In genomic region chr12:8231666-8232608, GRCh38 we compare ENCODE assay signal across 9 cellular contexts. TPM values are rescaled to one million over a fixed set of nuclear protein-coding genes. Genes with fewer than 3 reads are reported as not detected.
A peak's percentile ranks its signal among the peaks of the same experiment; 100 is the strongest.
DNase-seq lines count a peak whose midpoint lies in the region; ATAC-seq and TF ChIP-seq lines count a peak whose summit lies in the region.
"Not testable (repeated sequence)": the region's sequence is repeated elsewhere in the genome, so short reads cannot be mapped to it uniquely, and the experiment has no call there.
"Had no signal": no experiment of that assay in that cellular context is flagged by ENCODE, and none has a peak within 500 bp of the region (broad histone marks: within the 10 kb centered on the region; RNA-seq: fewer than 3 reads in every experiment).

No MANE protein-coding gene starts in this region.

- not testable (repeated sequence) for H3K27me3 Mint-ChIP-seq in WTC11 (ENCODE audit: low read depth)

- POLR2A ChIA-PET in WTC11 (lab: Charles Lee) = interaction anchor here (0.7 kb wide), 1 partner anchor 183 kb away, joined by 3 read pairs; no protein-coding TSS in a partner anchor

- TF ChIP-seq POLR2A in erythroblast (IDR thresholded peaks at IDR 0.05; ENCODE audit: low read length) = not testable (repeated sequence)

- CTCF ChIA-PET in WTC11 (lab: Charles Lee) = interaction anchor here (0.6 to 1.5 kb wide), 6 partner anchors 98 to 193 kb away, joined by 3 to 20 read pairs (median 3); no protein-coding TSS in a partner anchor

- H3K27ac ChIP-seq in 22Rv1 = not testable (repeated sequence)

- ATAC-seq in WTC11 = not testable (repeated sequence)

- not testable (repeated sequence) for H3K4me3 Mint-ChIP-seq in WTC11

- peak; percentile 97 for TF ChIP-seq CTCF in 22Rv1 (IDR thresholded peaks at IDR 0.05)
- TF ChIP-seq CTCF in GM12872 (IDR thresholded peaks at IDR 0.05; ENCODE audit: insufficient read depth, low read depth, low read length) = peak; percentile 72
- peak; percentile 77 for TF ChIP-seq CTCF in WTC11 (IDR thresholded peaks at IDR 0.05)

- DNase-seq in NCI-H2107 treated with DMSO at 0.1 percent for 48 hours (lab: John Stamatoyannopoulos, UW; ENCODE audit: unreplicated experiment) = peak; percentile 17
- DNase-seq in WTC11 (ENCODE audit: low spot score) = peak; percentile 88
- DNase-seq in activated naive CD4-positive, alpha-beta T cell treated with Interleukin-2 at 50 U/mL for 16 hours = peak; percentile 75
- peak; percentile 48 to 70 for DNase-seq in erythroblast (lab: John Stamatoyannopoulos, UW)
- peak; percentile 1 for DNase-seq in midbrain (lab: John Stamatoyannopoulos, UW)
- DNase-seq in stimulated activated CD4-positive, alpha-beta T cell treated with anti-CD3 and anti-CD28 coated beads, Interleukin-1b, Interleukin-23, amount 100 ng/mL, for 48 hours = peak; percentile 74

- H3K9me3 Mint-ChIP-seq in WTC11 = not testable (repeated sequence)

- H3K4me1 Mint-ChIP-seq in WTC11 = peaks cover 17% of the 10 kb centered on the region

- H3K27ac Mint-ChIP-seq in WTC11 = not testable (repeated sequence)

- H3K36me3 Mint-ChIP-seq in WTC11 = not testable (repeated sequence)

RNA-seq across cellular contexts. Expression of gene FAM90A1, which starts 4.5 kb away (rescaled TPM):
- total RNA-seq in WTC11 (2021) = 0.35 to 0.44 TPM (median 0.39 TPM) in 3 replicates
- total RNA-seq: omental fat pad had no signal

Comparison
In these comparisons a context has a peak if more than half of its experiments do, and no peak if none do; other contexts are left out.
1. DNase-seq: peak in every context shown above with its lines; median percentile 88 in WTC11; 75 in activated naive CD4-positive, alpha-beta T cell treated with Interleukin-2 at 50 U/mL for 16 hours; 74 in stimulated activated CD4-positive, alpha-beta T cell treated with anti-CD3 and anti-CD28 coated beads, Interleukin-1b, Interleukin-23, amount 100 ng/mL, for 48 hours; 59 in erythroblast; 17 in NCI-H2107 treated with DMSO at 0.1 percent for 48 hours; 1 in midbrain.